ENCODE assay signal across 8 cellular contexts in the genomic region with DNA sequence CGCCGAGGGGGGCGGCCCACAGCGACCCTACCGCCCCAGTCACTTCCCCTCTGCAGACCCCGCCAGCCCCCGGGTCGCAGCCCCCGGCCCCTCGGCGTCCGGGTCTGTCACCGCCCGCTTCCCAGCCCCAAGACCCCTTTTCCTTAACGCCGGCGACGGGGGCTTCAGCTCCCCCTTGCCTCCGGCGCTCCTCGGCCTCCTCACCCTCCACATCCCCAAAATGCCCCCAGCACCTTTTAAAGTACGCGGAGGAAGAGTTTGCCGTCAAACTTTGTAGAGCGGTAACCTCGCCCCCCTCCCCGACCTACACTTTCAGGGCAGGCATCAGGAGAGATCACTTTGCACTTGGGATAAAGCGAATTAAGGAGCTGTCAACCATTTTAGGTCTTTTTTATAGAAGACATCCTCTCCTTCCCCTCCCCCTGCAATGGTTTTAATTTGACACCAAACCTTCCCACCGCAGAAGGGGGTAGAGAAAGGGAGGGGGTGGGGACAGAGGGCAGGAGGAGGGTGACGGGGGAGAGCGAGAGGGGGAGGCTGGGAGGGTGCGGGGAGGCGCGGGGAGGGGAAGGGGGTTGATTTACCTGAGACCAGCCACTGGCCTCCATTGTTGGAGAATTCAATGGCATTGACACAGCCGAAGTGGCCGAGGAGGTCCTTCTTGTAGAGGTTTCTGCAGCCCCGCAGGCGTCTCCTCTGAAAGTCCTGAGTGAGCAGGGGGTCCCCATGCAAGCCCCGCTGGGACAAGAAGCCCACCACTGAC. TPM values are rescaled to one million over a fixed set of nuclear protein-coding genes. Genes with fewer than 3 reads are reported as not detected.
DNase-seq lines count a peak whose midpoint lies in the region; FAIRE-seq and TF ChIP-seq lines count a peak whose summit lies in the region.

No MANE protein-coding gene starts in this region.

- peak overlapping the region; percentile 94 to 97 for H3K27ac ChIP-seq in breast epithelium

- no peak for TF ChIP-seq CTCF in breast epithelium (IDR thresholded peaks at IDR 0.05)

- peak; percentile 18 to 25 for DNase-seq in SHP77 (lab: John Stamatoyannopoulos, UW)
- no peak for DNase-seq in SHP77 treated with DMSO at 0.1 percent for 48 hours (lab: John Stamatoyannopoulos, UW)
- DNase-seq in HTR-8/SVneo (ENCODE audit: insufficient read length, low spot score): peak; percentile 66
- peak in 3 of 5 experiments; percentile 14 to 88 (median 40) for DNase-seq in T-helper 2 cell
- no peak for DNase-seq in breast epithelium (ENCODE audit: low spot score in 2 of 2)
- DNase-seq in iris pigment epithelial cell (ENCODE audit: low read depth): peak; percentile 56
- DNase-seq in stimulated activated CD4-positive, alpha-beta T cell treated with anti-CD3 and anti-CD28 coated beads, Interleukin-2, amount 100 ng/mL, for 24 hours: peak; percentile 45 to 53
- DNase-seq in inferior parietal cortex (ENCODE audit: extremely low spot score): no peak

- H3K27me3 ChIP-seq in breast epithelium: no peaks in the 10 kb centered on the region

- no peaks in the 10 kb centered on the region for H3K36me3 ChIP-seq in breast epithelium

- H3K4me1 ChIP-seq in breast epithelium: peaks cover 0 to 8% of the 10 kb centered on the region in 2 donors

- intact Hi-C loops in breast epithelium (cut with DNase I; ENCODE audit: low total_unique reads): no loop called here

- no peaks in the 10 kb centered on the region for H3K9me3 ChIP-seq in breast epithelium

- FAIRE-seq in HTR-8/SVneo (lab: Jason Lieb, UNC): peak; percentile 87

- H3K4me3 ChIP-seq in breast epithelium: peak overlapping the region; percentile 88 to 91 (median 90)

- no peak for TF ChIP-seq POLR2A in breast epithelium (IDR thresholded peaks at IDR 0.05)

RNA-seq across cellular contexts. Expression of a gene that starts 0.6 kb away (rescaled TPM):
- 10 to 100 TPM; 40.4 to 45.0 (median 43.3) TPM for total RNA-seq in breast epithelium

RNA-seq across cellular contexts. Expression of a gene that starts 38.9 kb away (rescaled TPM):
- total RNA-seq in breast epithelium: 10 to 100 TPM; 17.1 to 32.5 (median 23.3) TPM

Comparison
In these comparisons a context has a peak if more than half of its experiments do, and no peak if none do; other contexts are left out.
1. DNase-seq: peak in SHP77 (2 of 2), HTR-8/SVneo (single experiment), T-helper 2 cell (3 of 5), iris pigment epithelial cell (single experiment) and stimulated activated CD4-positive, alpha-beta T cell treated with anti-CD3 and anti-CD28 coated beads, Interleukin-2, amount 100 ng/mL, for 24 hours (2 of 2); none in SHP77 treated with DMSO at 0.1 percent for 48 hours (single experiment), breast epithelium (0 of 2) and inferior parietal cortex (single experiment).